ENCODE assay signal across 23 cellular contexts in genomic region chr12:13986031-13986430, GRCh38. TPM values are rescaled to one million over a fixed set of nuclear protein-coding genes. Genes with fewer than 3 reads are reported as not detected.
DNase-seq lines count a peak whose midpoint lies in the region; ATAC-seq, FAIRE-seq and TF ChIP-seq lines count a peak whose summit lies in the region.
"Had no signal": no experiment of that assay in that cellular context is flagged by ENCODE, and none has a peak within 500 bp of the region (broad histone marks: within the 10 kb centered on the region; RNA-seq: fewer than 3 reads in every experiment).

No MANE protein-coding gene starts in this region.

- H3K79me2 ChIP-seq in HCT116 (ENCODE audit: insufficient read depth, low read length) = no peaks in the 10 kb centered on the region
- H3K79me2 ChIP-seq in keratinocyte (ENCODE audit: control insufficient read depth, insufficient read depth, low read length) = no peaks in the 10 kb centered on the region
- no peaks in the 10 kb centered on the region for H3K79me2 ChIP-seq in hepatocyte

- H3K36me3 ChIP-seq in HCT116 (ENCODE audit: control insufficient read depth in 1 of 2, insufficient read depth in 2 of 2, low read length in 2 of 2) (no peaks in the 10 kb centered on the region), keratinocyte (ENCODE audit: control insufficient read depth in 2 of 2, extremely low read depth in 1 of 2, insufficient read depth in 2 of 2, low read length in 2 of 2) (no peaks in the 10 kb centered on the region), hepatocyte (replicated peaks; ENCODE audit: insufficient read depth, low read depth) (no peaks in the 10 kb centered on the region)
- H3K36me3 ChIP-seq: BE2C had no signal

- H3K27me3 ChIP-seq in HCT116 (ENCODE audit: insufficient read depth, low read length) (no peaks in the 10 kb centered on the region), keratinocyte (ENCODE audit: control insufficient read depth, extremely low read depth, insufficient read depth, low read length) (peaks cover 11% of the 10 kb centered on the region), hepatocyte (peaks cover 32% of the 10 kb centered on the region)

- H3K9me3 ChIP-seq in HCT116 (ENCODE audit: control insufficient read depth in 1 of 2, insufficient read depth in 1 of 2, low read depth in 1 of 2, low read length in 2 of 2) (no peaks in the 10 kb centered on the region), keratinocyte (ENCODE audit: control insufficient read depth, low read depth, low read length) (no peaks in the 10 kb centered on the region), hepatocyte (ENCODE audit: low read depth) (no peaks in the 10 kb centered on the region)
- H3K9me3 ChIP-seq: BE2C had no signal

- RAD21 ChIA-PET in HCT116 (lab: Charles Lee; ENCODE audit: low non-redundant PET in 1 of 2, low total read pairs in 2 of 2, uncharacterized antibody in 2 of 2, unreplicated experiment in 2 of 2) = no interaction called here

- no peak for TF ChIP-seq POLR2A in HCT116 (IDR thresholded peaks at IDR 0.05; ENCODE audit: borderline replicate concordance, extremely low read depth, insufficient read depth, insufficient read length)

- H3K9ac ChIP-seq in HCT116 (ENCODE audit: low read length) = peak overlapping the region; percentile 29; the same call in 1 of the 2 replicates
- no peak overlapping the region for H3K9ac ChIP-seq in keratinocyte (ENCODE audit: control insufficient read depth, extremely low read depth, insufficient read depth, low read length)

- ATAC-seq in HCT116 (peak; percentile 49), left colon (no peak)
- ATAC-seq: GM23338, HepG2 had no signal

- peak overlapping the region in 1 of 2 experiments; percentile 40; a peak in 2 of 4 replicates for H3K4me3 ChIP-seq in HCT116 (replicated peaks in 1 of 2; ENCODE audit: low read depth in 1 of 2, low read length in 2 of 2)
- H3K4me3 ChIP-seq in keratinocyte (ENCODE audit: control insufficient read depth in 2 of 3, extremely low read depth in 1 of 3, insufficient read depth in 2 of 3, low read depth in 1 of 3, low read length in 3 of 3) = no peak overlapping the region
- no peak overlapping the region for H3K4me3 ChIP-seq in hepatocyte
- H3K4me3 ChIP-seq: GM23338 had no signal

- 88% methylated on average over 3 of the region's 3 CpGs for WGBS in hepatocyte (ENCODE audit: low lambda C conversion rate, missing lambda C conversion rate)

- no TSS peak for BruUV-seq in HCT116 (replicated peaks; lab: Mats Ljungman, UMichigan)

- peak overlapping the region; percentile 65 for H3K4me2 ChIP-seq in HCT116 (ENCODE audit: low read length)
- H3K4me2 ChIP-seq in keratinocyte (ENCODE audit: control insufficient read depth, extremely low read depth, insufficient read depth, low read depth, low read length) = peak overlapping the region; percentile 2
- H3K4me2 ChIP-seq in hepatocyte = no peak overlapping the region
- H3K4me2 ChIP-seq: GM23338 had no signal

- intact Hi-C loops in HCT116 (cut with micrococcal nuclease) = no loop called here
- intact Hi-C loops in left colon (cut with DNase I, micrococcal nuclease) = no loop called here

- dilution Hi-C loops in keratinocyte (cut with MboI; ENCODE audit: extremely low pct_ligation_motif_present, low sequenced_read_pairs) = no loop called here

- no peaks in the 10 kb centered on the region; the same call in 1 of the 2 replicates for H3K9me2 ChIP-seq in HCT116 (ENCODE audit: insufficient read depth)
- H3K9me2 ChIP-seq in hepatocyte (replicated peaks; ENCODE audit: insufficient read depth) = no peaks in the 10 kb centered on the region

- H4K20me1 ChIP-seq in HCT116 (ENCODE audit: insufficient read depth) = no peaks in the 10 kb centered on the region
- H4K20me1 ChIP-seq in keratinocyte (ENCODE audit: control insufficient read depth, extremely low read depth, insufficient read depth, low read length) = no peaks in the 10 kb centered on the region
- H4K20me1 ChIP-seq in hepatocyte (ENCODE audit: insufficient read depth, poor library complexity, severe bottlenecking) = no peaks in the 10 kb centered on the region

- CTCF ChIA-PET in HCT116 (lab: Charles Lee) = interaction anchor here (0.6 to 1.4 kb wide), 5 partner anchors 10 to 730 kb away, joined by 3 to 6 read pairs (median 3); no protein-coding TSS in a partner anchor

- TF ChIP-seq CTCF in HCT116 (IDR thresholded peaks at IDR 0.05 in 2 of 3, conservative IDR thresholded peaks at IDR 0.05 in 1 of 3; ENCODE audit: borderline replicate concordance in 1 of 3, insufficient read depth in 1 of 3, low read depth in 2 of 3, low read length in 2 of 3) = no peak
- TF ChIP-seq CTCF in keratinocyte (optimal IDR thresholded peaks at IDR 0.05 in 1 of 3, IDR thresholded peaks at IDR 0.05 in 1 of 3, conservative IDR thresholded peaks at IDR 0.05 in 1 of 3; ENCODE audit: extremely low read depth in 1 of 3, insufficient read depth in 2 of 3, low read length in 3 of 3) = no peak
- TF ChIP-seq CTCF in hepatocyte (IDR thresholded peaks at IDR 0.05; ENCODE audit: poor library complexity) = no peak

- peak overlapping the region; percentile 95 for H2AFZ ChIP-seq in HCT116 (ENCODE audit: low read depth, low read length, poor library complexity, severe bottlenecking)
- no peak overlapping the region for H2AFZ ChIP-seq in keratinocyte (ENCODE audit: control insufficient read depth, low read length)
- no peak overlapping the region for H2AFZ ChIP-seq in hepatocyte
- H2AFZ ChIP-seq: GM23338 had no signal

- no peaks in the 10 kb centered on the region for H3K9me1 ChIP-seq in keratinocyte (ENCODE audit: control insufficient read depth, extremely low read depth, insufficient read depth, low read length)

- POLR2A ChIA-PET in HCT116 (lab: Charles Lee) = interaction anchor here (1.0 kb wide), 1 partner anchor 33 kb away, joined by 4 read pairs; no protein-coding TSS in a partner anchor

- H3K27ac ChIP-seq in HCT116 (ENCODE audit: low read depth, low read length) (no peak overlapping the region), keratinocyte (ENCODE audit: control insufficient read depth, insufficient read depth, low read length) (no peak overlapping the region), hepatocyte (no peak overlapping the region)

- peaks cover 2 to 20% of the 10 kb centered on the region in 2 experiments; a peak in 3 of 4 replicates for H3K4me1 ChIP-seq in HCT116 (ENCODE audit: control insufficient read depth in 1 of 2, insufficient read depth in 2 of 2, low read length in 2 of 2)
- peaks cover 4% of the 10 kb centered on the region for H3K4me1 ChIP-seq in keratinocyte (ENCODE audit: control insufficient read depth, extremely low read depth, insufficient read depth, low read length)
- H3K4me1 ChIP-seq in hepatocyte (ENCODE audit: insufficient read depth) = no peaks in the 10 kb centered on the region
- H3K4me1 ChIP-seq: BE2C had no signal

- FAIRE-seq in keratinocyte (lab: Jason Lieb, UNC) = no peak
- FAIRE-seq: A204.1, GM12892, H54, HepG2 had no signal

- peak; percentile 69 for DNase-seq in HCT116 (ENCODE audit: low read depth, low spot score)
- DNase-seq in SW480 (ENCODE audit: low spot score) = peak; percentile 73
- DNase-seq in keratinocyte (ENCODE audit: low read depth, low spot score) = no peak
- DNase-seq in hepatocyte (ENCODE audit: low spot score) = no peak
- DNase-seq in left colon = no peak
- DNase-seq in NCI-H1694 (lab: John Stamatoyannopoulos, UW) = no peak
- DNase-seq: ACHN; BE2C; C1 segment of cervical spinal cord; CD4-positive, CD25-positive, alpha-beta regulatory T cell; CD8-positive, alpha-beta memory T cell; COR-L47; DMS 273 treated with DMSO at 0.1 percent for 48 hours; DMS79; GDM1; HCEC 1CT; HFFc6 had no signal

- peak; percentile 14; the same call in 1 of the 2 replicates for TF ChIP-seq RAD21 in HCT116 (IDR thresholded peaks at IDR 0.05; ENCODE audit: low read depth)

TF ChIP-seq in HCT116, 20 proteins besides CTCF, POLR2A, EP300 and RAD21 (continues in another document):
- TF ChIP-seq ZFX (IDR thresholded peaks at IDR 0.05) (no peak), EZH2 (IDR thresholded peaks at IDR 0.05) (no peak), ELF1 (IDR thresholded peaks at IDR 0.05; ENCODE audit: borderline replicate concordance, low read depth) (no peak), POLR2AphosphoS5 (IDR thresholded peaks at IDR 0.05; ENCODE audit: low read depth, low read length) (peak; percentile 31; the same call in 1 of the 2 replicates), SP1 (IDR thresholded peaks at IDR 0.05; ENCODE audit: low read depth) (peak; percentile 85), CBX3 (IDR thresholded peaks at IDR 0.05; ENCODE audit: low read depth) (peak; percentile 83)
- TF ChIP-seq, protein P1, sequence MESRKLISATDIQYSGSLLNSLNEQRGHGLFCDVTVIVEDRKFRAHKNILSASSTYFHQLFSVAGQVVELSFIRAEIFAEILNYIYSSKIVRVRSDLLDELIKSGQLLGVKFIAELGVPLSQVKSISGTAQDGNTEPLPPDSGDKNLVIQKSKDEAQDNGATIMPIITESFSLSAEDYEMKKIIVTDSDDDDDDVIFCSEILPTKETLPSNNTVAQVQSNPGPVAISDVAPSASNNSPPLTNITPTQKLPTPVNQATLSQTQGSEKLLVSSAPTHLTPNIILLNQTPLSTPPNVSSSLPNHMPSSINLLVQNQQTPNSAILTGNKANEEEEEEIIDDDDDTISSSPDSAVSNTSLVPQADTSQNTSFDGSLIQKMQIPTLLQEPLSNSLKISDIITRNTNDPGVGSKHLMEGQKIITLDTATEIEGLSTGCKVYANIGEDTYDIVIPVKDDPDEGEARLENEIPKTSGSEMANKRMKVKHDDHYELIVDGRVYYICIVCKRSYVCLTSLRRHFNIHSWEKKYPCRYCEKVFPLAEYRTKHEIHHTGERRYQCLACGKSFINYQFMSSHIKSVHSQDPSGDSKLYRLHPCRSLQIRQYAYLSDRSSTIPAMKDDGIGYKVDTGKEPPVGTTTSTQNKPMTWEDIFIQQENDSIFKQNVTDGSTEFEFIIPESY (IDR thresholded peaks at IDR 0.05; ENCODE audit: extremely low read depth, insufficient replicate concordance, low read length) = no peak
- TF ChIP-seq, protein P2, sequence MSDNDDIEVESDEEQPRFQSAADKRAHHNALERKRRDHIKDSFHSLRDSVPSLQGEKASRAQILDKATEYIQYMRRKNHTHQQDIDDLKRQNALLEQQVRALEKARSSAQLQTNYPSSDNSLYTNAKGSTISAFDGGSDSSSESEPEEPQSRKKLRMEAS (IDR thresholded peaks at IDR 0.05) = peak; percentile 52

RNA-seq across cellular contexts. Expression of gene GRIN2B, which starts 4.6 kb away (rescaled TPM):
- 14.2 TPM for total RNA-seq in HCT116 (2021; ENCODE audit: unreplicated experiment)
- polyA plus RNA-seq in HCT116 (2012) = 2.4 and 2.6 TPM in 2 replicates
- polyA plus RNA-seq in keratinocyte = under 0.01 TPM in 1 of 3 replicates, not detected in the others
- polyA plus RNA-seq in keratinocyte (2011; ENCODE audit: low read depth) = not detected
- not detected in 2 replicates for polyA plus RNA-seq in keratinocyte (2011; cell fraction: cytosol; rRNA removed)
- not detected in 2 replicates for polyA plus RNA-seq in keratinocyte (2011; cell fraction: nucleus; rRNA removed)
- polyA plus RNA-seq in keratinocyte (2012; ENCODE audit: low replicate concordance) = 0.04 TPM in 1 of 2 replicates, not detected in the other
- not detected in 3 replicates for polyA minus RNA-seq in keratinocyte
- polyA minus RNA-seq in keratinocyte (2011; cell fraction: cytosol; rRNA and poly(A)+ RNA removed) = not detected
- polyA minus RNA-seq in keratinocyte (2011; cell fraction: nucleus; rRNA and poly(A)+ RNA removed) = not detected in 2 replicates
- 0.04 and 0.60 TPM in 2 replicates for total RNA-seq in hepatocyte
- 0.26 and 0.75 TPM in 2 replicates for polyA plus RNA-seq in hepatocyte
- total RNA-seq in left colon = 1 to 10 TPM in 1 of 2 donors, under 1 TPM in 1; 0.78 to 1.4 TPM
- total RNA-seq: CD4-positive, CD25-positive, alpha-beta regulatory T cell; CD8-positive, alpha-beta memory T cell; HFFc6 had no signal
- polyA plus RNA-seq: CD4-positive, CD25-positive, alpha-beta regulatory T cell; CD8-positive, alpha-beta memory T cell; IgD-negative memory B cell had no signal

Comparison
In these comparisons a context has a peak if more than half of its experiments do, and no peak if none do; other contexts are left out.
1. DNase-seq: peak in HCT116 (single experiment) and SW480 (single experiment); none in keratinocyte (single experiment), hepatocyte (single experiment), left colon (0 of 2) and NCI-H1694 (single experiment).